Comparison of ENCODE assay signal across 34 cellular contexts in genomic region chr20:45479822-45480221, GRCh38. TPM values are rescaled to one million over a fixed set of nuclear protein-coding genes. Genes with fewer than 3 reads are reported as not detected.
"Had no signal": no experiment of that assay in that cellular context is flagged by ENCODE, and none has a peak within 500 bp of the region (broad histone marks: within the 10 kb centered on the region; RNA-seq: fewer than 3 reads in every experiment).

No MANE protein-coding gene starts in this region.

- H3K9me3 Mint-ChIP-seq: mesothelial cell of epicardium; natural killer cell; stimulated activated effector memory CD8-positive, alpha-beta T cell treated with anti-CD3 and anti-CD28 coated beads, Interleukin-12 subunit alpha, Interleukin-12 subunit beta, amount 100 ng/mL, for 72 hours; stimulated activated naive CD8-positive, alpha-beta T cell treated with anti-CD3 and anti-CD28 coated beads, Interleukin-15, Interleukin-2, amounts not matched to agents 100 ng/mL and 50 ng/mL, for 24 hours had no signal

- H3K79me2 ChIP-seq: hepatocyte, parathyroid adenoma had no signal

- FAIRE-seq: small intestine had no signal

- DNase-seq: heart right ventricle; islet precursor cell; kidney glomerular epithelial cell; left cardiac atrium; left lung; mesendoderm; naive B cell; natural killer cell; nephron progenitor cell; psoas muscle; small intestine; spleen; stimulated activated CD4-positive, alpha-beta T cell treated with anti-CD3 and anti-CD28 coated beads, Interleukin-4, amount 100 ng/mL, for 24 hours; stimulated activated naive CD4-positive, alpha-beta T cell; substantia nigra; thyroid gland; transverse colon; upper lobe of left lung had no signal

- ATAC-seq: heart right ventricle; left cardiac atrium; left lung; natural killer cell; psoas muscle; sciatic nerve; stimulated activated effector memory CD8-positive, alpha-beta T cell treated with anti-CD3 and anti-CD28 coated beads, Interleukin-12 subunit alpha, Interleukin-12 subunit beta, amount 100 ng/mL, for 72 hours had no signal

- H3K36me3 ChIP-seq: heart right ventricle, left lung, right atrium auricular region, spleen, thyroid gland, transverse colon, upper lobe of left lung had no signal

- H3K4me1 Mint-ChIP-seq: mesothelial cell of epicardium; naive B cell; natural killer cell; stimulated activated effector memory CD8-positive, alpha-beta T cell treated with anti-CD3 and anti-CD28 coated beads, Interleukin-12 subunit alpha, Interleukin-12 subunit beta, amount 100 ng/mL, for 72 hours had no signal

- H2AFZ ChIP-seq: hepatocyte, parathyroid adenoma had no signal

- H3K4me3 ChIP-seq: heart right ventricle, hepatocyte, left lung, lung, psoas muscle, right atrium auricular region, spleen, thyroid gland, transverse colon, upper lobe of left lung had no signal

- H3K4me1 ChIP-seq: heart right ventricle, left lung, parathyroid adenoma, psoas muscle, right atrium auricular region, spleen, thyroid gland had no signal

- H3K27me3 ChIP-seq: right atrium auricular region, thyroid gland, transverse colon, upper lobe of left lung had no signal

- H3K27ac ChIP-seq: heart right ventricle, hepatocyte, left lung, parathyroid adenoma, psoas muscle, right atrium auricular region, spleen, thyroid gland, transverse colon, upper lobe of left lung had no signal

- H3K4me3 Mint-ChIP-seq: mesothelial cell of epicardium; naive B cell; natural killer cell; nephron progenitor cell; stimulated activated effector memory CD8-positive, alpha-beta T cell treated with anti-CD3 and anti-CD28 coated beads, Interleukin-12 subunit alpha, Interleukin-12 subunit beta, amount 100 ng/mL, for 72 hours; stimulated activated naive CD8-positive, alpha-beta T cell treated with anti-CD3 and anti-CD28 coated beads, Interleukin-15, Interleukin-2, amounts not matched to agents 100 ng/mL and 50 ng/mL, for 24 hours had no signal

- H3K9me3 ChIP-seq: heart right ventricle, left lung, psoas muscle, right atrium auricular region, thyroid gland, transverse colon, upper lobe of left lung had no signal

- H3K27ac Mint-ChIP-seq: mesothelial cell of epicardium; naive B cell; natural killer cell; nephron progenitor cell; stimulated activated effector memory CD8-positive, alpha-beta T cell treated with anti-CD3 and anti-CD28 coated beads, Interleukin-12 subunit alpha, Interleukin-12 subunit beta, amount 100 ng/mL, for 72 hours; stimulated activated naive CD8-positive, alpha-beta T cell treated with anti-CD3 and anti-CD28 coated beads, Interleukin-15, Interleukin-2, amounts not matched to agents 100 ng/mL and 50 ng/mL, for 24 hours had no signal

- H3K9ac ChIP-seq: parathyroid adenoma had no signal

- H3K36me3 Mint-ChIP-seq: natural killer cell; stimulated activated effector memory CD8-positive, alpha-beta T cell treated with anti-CD3 and anti-CD28 coated beads, Interleukin-12 subunit alpha, Interleukin-12 subunit beta, amount 100 ng/mL, for 72 hours had no signal

- H3K4me2 ChIP-seq: hepatocyte had no signal

RNA-seq across cellular contexts. Expression of gene WFDC2, which starts 10.3 kb away (rescaled TPM):
- total RNA-seq: glomerular endothelial cell, liver, mononuclear cell, natural killer cell, urinary bladder had no signal

RNA-seq across cellular contexts. Expression of gene SPINT3, which starts 35.6 kb away (rescaled TPM):
- total RNA-seq: glomerular endothelial cell, heart right ventricle, hepatocyte, left cardiac atrium, left lung, liver, lung, mesothelial cell of epicardium, mononuclear cell, natural killer cell, omental fat pad, posterior vena cava, psoas muscle, renal cortical epithelial cell, right atrium auricular region, sciatic nerve, spleen, temporal lobe, thyroid gland, transverse colon, upper lobe of left lung, urinary bladder had no signal
- polyA plus RNA-seq: heart right ventricle, hepatocyte, liver, psoas muscle, small intestine, spleen, urinary bladder had no signal

RNA-seq across cellular contexts. Expression of gene WFDC6, which starts 59.5 kb away (rescaled TPM):
- total RNA-seq: glomerular endothelial cell, heart right ventricle, hepatocyte, left cardiac atrium, left lung, liver, mesothelial cell of epicardium, mononuclear cell, natural killer cell, omental fat pad, posterior vena cava, psoas muscle, renal cortical epithelial cell, right atrium auricular region, sciatic nerve, spleen, temporal lobe, thyroid gland, transverse colon, urinary bladder had no signal
- polyA plus RNA-seq: heart right ventricle, hepatocyte, liver, psoas muscle, small intestine, spleen, urinary bladder had no signal
